8 cellular contexts compared by ENCODE assay signal in the genomic region with DNA sequence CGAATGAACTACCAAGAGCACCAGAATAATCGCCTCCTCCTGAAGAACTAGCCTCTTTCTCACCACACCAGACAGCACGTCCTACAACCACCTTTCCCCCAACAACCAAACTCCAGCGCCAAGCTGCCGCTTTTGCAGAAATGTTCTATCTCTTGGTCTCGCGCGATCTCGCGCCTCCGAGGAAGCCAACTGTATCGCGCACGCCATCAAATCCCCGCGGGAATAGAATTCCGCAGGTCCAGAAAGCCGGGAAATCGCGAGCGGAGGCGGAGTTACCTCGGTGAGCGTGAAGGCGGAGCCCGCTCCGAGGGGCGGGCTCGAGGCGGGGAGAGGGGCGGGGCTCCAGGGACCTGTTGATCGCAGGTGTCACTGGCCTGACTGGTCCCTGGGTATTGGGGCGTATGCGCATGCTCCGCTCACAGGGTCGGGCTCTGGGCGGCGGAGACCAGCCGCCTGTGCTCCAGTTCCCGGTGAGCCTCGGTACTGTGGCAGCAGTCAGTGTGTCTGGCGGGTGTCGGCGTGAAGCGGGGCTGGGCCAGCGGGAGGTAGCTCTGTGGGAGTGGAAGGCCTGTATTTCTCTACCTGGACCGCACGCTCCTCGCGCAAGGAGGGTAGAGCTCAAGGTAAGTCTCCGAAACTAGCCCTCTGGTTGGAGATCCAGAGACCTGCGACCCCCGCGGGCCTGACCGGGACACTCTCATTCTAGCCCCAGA. TPM values are rescaled to one million over a fixed set of nuclear protein-coding genes. Genes with fewer than 3 reads are reported as not detected.
A peak's percentile ranks its signal among the peaks of the same experiment; 100 is the strongest.
DNase-seq lines count a peak whose midpoint lies in the region; ATAC-seq and TF ChIP-seq lines count a peak whose summit lies in the region.

A gene (plus strand): TSS at position 463 of the 713 bp plus-strand sequence. CDS start 27,047 bp downstream, outside the sequence.

- DNase-seq in CD4-positive, alpha-beta T cell: peak; percentile 96 to 99 (median 98)
- peak; percentile 98 for DNase-seq in HPDE6-E6E7 (ENCODE audit: extremely low spot score)
- peak; percentile 75 for DNase-seq in NK-92 (lab: John Stamatoyannopoulos, UW; ENCODE audit: unreplicated experiment)
- peak; percentile 99 for DNase-seq in activated CD8-positive, alpha-beta memory T cell treated with anti-CD3 and anti-CD28 coated beads for 24 hours
- peak; percentile 98 to 100 for DNase-seq in lower leg skin (ENCODE audit: low spot score in 2 of 2)
- DNase-seq in stimulated activated CD4-positive, alpha-beta T cell treated with anti-CD3 and anti-CD28 coated beads, Interleukin-4, amount 100 ng/mL, for 4 hours: peak; percentile 98 to 99

- peak within 1 kb of the TSS; percentile 78 for H3K27ac ChIP-seq in CD4-positive, alpha-beta T cell (ENCODE audit: low read depth, low read length)
- H3K27ac ChIP-seq in ectodermal cell (ENCODE audit: insufficient read depth, low read depth, low read length, poor library complexity, severe bottlenecking): peak within 1 kb of the TSS; percentile 93

- H3K9me3 ChIP-seq in CD4-positive, alpha-beta T cell (ENCODE audit: control insufficient read depth, low read length): no peaks in the 10 kb centered on the region
- H3K9me3 ChIP-seq in ectodermal cell (ENCODE audit: control insufficient read depth, low read length): no peaks in the 10 kb centered on the region

- peak within 1 kb of the TSS; percentile 96 for H3K27ac Mint-ChIP-seq in CD4-positive, alpha-beta T cell

- CTCF ChIA-PET in CD4-positive, alpha-beta T cell (lab: Charles Lee): interaction anchor here (0.8 to 2.1 kb wide), 7 partner anchors 9 to 170 kb away, joined by 3 to 10 read pairs (median 3); a partner anchor contains a TSS

- H3K36me3 Mint-ChIP-seq in CD4-positive, alpha-beta T cell (ENCODE audit: low read depth): peaks cover 27% of the 10 kb centered on the region

- H3K4me1 ChIP-seq in ectodermal cell (ENCODE audit: control insufficient read depth, insufficient read depth, low read length): no peaks in the 10 kb centered on the region

- WGBS in ectodermal cell, 2 experiments: 0% methylated on average over 55 of the region's 55 CpGs
- 0% methylated on average over 32 to 43 of the region's 55 CpGs for WGBS in lower leg skin, 2 donors

- TF ChIP-seq CTCF in CD4-positive, alpha-beta T cell (IDR thresholded peaks at IDR 0.05): no peak
- no peak for TF ChIP-seq CTCF in lower leg skin (IDR thresholded peaks at IDR 0.05)

- H3K4me3 Mint-ChIP-seq in CD4-positive, alpha-beta T cell: peak within 1 kb of the TSS; percentile 94

- H3K9me3 Mint-ChIP-seq in CD4-positive, alpha-beta T cell: no peaks in the 10 kb centered on the region

- H3K27me3 Mint-ChIP-seq in CD4-positive, alpha-beta T cell: no peaks in the 10 kb centered on the region

- peak; percentile 92 for ATAC-seq in CD4-positive, alpha-beta T cell (ENCODE audit: poor library complexity)
- peak; percentile 95 for ATAC-seq in GM19467 (IDR thresholded peaks at IDR 0.05; ENCODE audit: unreplicated experiment)

- intact Hi-C loops in CD4-positive, alpha-beta T cell (cut with DNase I, micrococcal nuclease): loop anchor here (1.0 to 10.0 kb wide), 9 partner anchors 20 to 378 kb away; a partner anchor contains a TSS
- intact Hi-C loops in lower leg skin (cut with DNase I; ENCODE audit: low total_unique reads): no loop called here

- no peaks in the 10 kb centered on the region for H3K36me3 ChIP-seq in ectodermal cell (ENCODE audit: control insufficient read depth, insufficient read depth, low read length)

- peak within 1 kb of the TSS; percentile 76 for H3K4me3 ChIP-seq in ectodermal cell (ENCODE audit: insufficient read depth, low read depth, low read length)
- H3K4me3 ChIP-seq in lower leg skin (ENCODE audit: low read depth, poor library complexity, severe bottlenecking): peak within 1 kb of the TSS; percentile 75

- POLR2A ChIA-PET in CD4-positive, alpha-beta T cell (lab: Charles Lee): interaction anchor here (0.5 to 4.4 kb wide), 22 partner anchors 12 to 949 kb away, joined by 3 to 48 read pairs (median 4); a partner anchor contains a TSS

- H3K4me1 Mint-ChIP-seq in CD4-positive, alpha-beta T cell (ENCODE audit: low read depth): peaks cover 39% of the 10 kb centered on the region

- TF ChIP-seq POLR2A in lower leg skin (IDR thresholded peaks at IDR 0.05): peak in 1 of 2 donors; percentile 95

- H3K27me3 ChIP-seq in CD4-positive, alpha-beta T cell (ENCODE audit: control insufficient read depth, insufficient read depth, low read length): no peaks in the 10 kb centered on the region
- peaks cover 3% of the 10 kb centered on the region for H3K27me3 ChIP-seq in ectodermal cell (ENCODE audit: control insufficient read depth, insufficient read depth, low read length, poor library complexity, severe bottlenecking)

RNA-seq across cellular contexts. Expression of the gene that starts here (rescaled TPM):
- total RNA-seq in CD4-positive, alpha-beta T cell: 10 to 100 TPM; 15.1 to 15.5 TPM
- polyA plus RNA-seq in ectodermal cell (2013, experiment 1 of 4): 11.6 TPM
- polyA plus RNA-seq in ectodermal cell (2013, experiment 2 of 4): 13.0 TPM
- 10.5 TPM for polyA plus RNA-seq in ectodermal cell (2013, experiment 3 of 4)
- 10.5 TPM for polyA plus RNA-seq in ectodermal cell (2013, experiment 4 of 4)
- 10 to 100 TPM; 34.2 to 56.4 (median 44.8) TPM for total RNA-seq in lower leg skin

Comparison
In these comparisons a context has a peak if more than half of its experiments do, and no peak if none do; other contexts are left out.
1. Peak in every context shown above with its lines: DNase-seq, ATAC-seq, H3K4me3 ChIP-seq and H3K27ac ChIP-seq.